In genomic region chr18:5582054-5582453, GRCh38 we compare ENCODE assay signal across 11 cellular contexts.
DNase-seq lines count a peak whose midpoint lies in the region; ATAC-seq and TF ChIP-seq lines count a peak whose summit lies in the region.
"Had no signal": no experiment of that assay in that cellular context is flagged by ENCODE, and none has a peak within 500 bp of the region (broad histone marks: within the 10 kb centered on the region; RNA-seq: fewer than 3 reads in every experiment).

No MANE protein-coding gene starts in this region.

- H3K36me3 ChIP-seq in iPS DF 6.9 (ENCODE audit: control insufficient read depth, insufficient read depth, low read length) = no peaks in the 10 kb centered on the region
- H3K36me3 ChIP-seq: transverse colon had no signal

- in situ Hi-C loops in astrocyte of the cerebellum (cut with HindIII; ENCODE audit: low sequenced_read_pairs) = no loop called here

- no peaks in the 10 kb centered on the region for H3K27me3 ChIP-seq in iPS DF 6.9 (ENCODE audit: control insufficient read depth, insufficient read depth, low read length)
- H3K27me3 ChIP-seq: transverse colon had no signal

- TF ChIP-seq CTCF in astrocyte of the cerebellum (IDR thresholded peaks at IDR 0.05; ENCODE audit: low read depth, low read length, missing control alignments) = no peak

- H3K27ac ChIP-seq in iPS DF 6.9 (ENCODE audit: low read length) = no peak overlapping the region

- DNase-seq in NCI-H748 (lab: John Stamatoyannopoulos, UW; ENCODE audit: unreplicated experiment) = peak; percentile 7
- DNase-seq in NCI-H748 treated with DMSO at 0.1 percent for 48 hours (lab: John Stamatoyannopoulos, UW) = no peak
- peak; percentile 60 for DNase-seq in astrocyte of the cerebellum (ENCODE audit: low read depth)
- peak; percentile 37 for DNase-seq in iPS DF 6.9 (ENCODE audit: low read depth, low spot score)
- DNase-seq in GDM1 (lab: John Stamatoyannopoulos, UW) = no peak
- DNase-seq in SKM-1 treated with dmso at 0.1 percent for 144 hours (lab: John Stamatoyannopoulos, UW; ENCODE audit: unreplicated experiment) = no peak
- DNase-seq: activated effector memory CD4-positive, alpha-beta T cell treated with anti-CD3 and anti-CD28 coated beads, Interleukin-2, amount 50 U/mL, for 16 hours; NCI-H2081; transverse colon had no signal

- no CpG with 5 or more reads among the region's 5 CpGs for WGBS in iPS DF 6.9 (ENCODE audit: insufficient coverage, insufficient read length)

- H3K9me3 ChIP-seq in iPS DF 6.9 (ENCODE audit: control insufficient read depth, insufficient read depth, low read length) = no peaks in the 10 kb centered on the region
- H3K9me3 ChIP-seq: transverse colon had no signal

- H3K4me3 ChIP-seq in astrocyte of the cerebellum (ENCODE audit: low read depth, low read length) (no peak overlapping the region), iPS DF 6.9 (ENCODE audit: low read length) (no peak overlapping the region)
- H3K4me3 ChIP-seq: transverse colon had no signal

- no peak for ATAC-seq in GM21825 (IDR thresholded peaks at IDR 0.05; ENCODE audit: unreplicated experiment)
- no peak for ATAC-seq in GM21367 (IDR thresholded peaks at IDR 0.05; ENCODE audit: unreplicated experiment)

- no peaks in the 10 kb centered on the region; the same call in 1 of the 2 replicates for H3K4me1 ChIP-seq in iPS DF 6.9 (ENCODE audit: control insufficient read depth, insufficient read depth, low read length)
- H3K4me1 ChIP-seq: transverse colon had no signal

Comparison
In these comparisons a context has a peak if more than half of its experiments do, and no peak if none do; other contexts are left out.
1. DNase-seq: peak in NCI-H748 (single experiment), astrocyte of the cerebellum (single experiment) and iPS DF 6.9 (single experiment); none in NCI-H748 treated with DMSO at 0.1 percent for 48 hours (single experiment), GDM1 (single experiment) and SKM-1 treated with dmso at 0.1 percent for 144 hours (single experiment).